In the genomic region with DNA sequence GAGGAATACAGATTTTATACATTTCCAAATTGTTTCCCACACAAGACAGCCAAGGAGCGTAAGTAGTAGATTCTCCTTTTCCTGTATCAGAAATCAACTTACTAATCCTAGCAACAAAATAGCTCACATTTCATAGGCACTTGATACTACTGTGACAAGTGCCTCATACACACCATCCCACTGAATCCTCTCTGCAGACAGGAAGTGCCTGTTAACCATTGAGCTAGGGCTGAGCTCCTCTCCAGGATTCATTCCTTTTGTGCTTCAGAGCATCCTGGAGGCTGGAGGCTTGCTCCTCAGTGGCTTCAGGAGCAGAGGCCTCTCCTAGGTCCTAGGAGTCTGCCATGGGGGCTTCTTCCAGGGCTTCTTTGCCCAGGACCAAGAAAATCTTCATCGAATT, we compare ENCODE assay signal across 16 cellular contexts. TPM values are rescaled to one million over a fixed set of nuclear protein-coding genes. Genes with fewer than 3 reads are reported as not detected.
DNase-seq lines count a peak whose midpoint lies in the region; ATAC-seq, FAIRE-seq and TF ChIP-seq lines count a peak whose summit lies in the region.
"Had no signal": no experiment of that assay in that cellular context is flagged by ENCODE, and none has a peak within 500 bp of the region (broad histone marks: within the 10 kb centered on the region; RNA-seq: fewer than 3 reads in every experiment).

No MANE protein-coding gene starts in this region.

- H4K20me1 ChIP-seq in Karpas-422 (ENCODE audit: insufficient read depth, low read depth, low read length) (no peaks in the 10 kb centered on the region), K562 (replicated peaks; ENCODE audit: control insufficient read depth, insufficient read depth, low read length) (no peaks in the 10 kb centered on the region)

- ATAC-seq in K562, result peak; percentile 35; the same call in 1 of the 3 replicates
- ATAC-seq: GM12878, HCT116 had no signal

- in situ Hi-C loops in K562 (cut with MboI), result loop anchor here (10.0 kb wide), 1 partner anchor 357 kb away; no protein-coding TSS in a partner anchor

- TF ChIP-seq POLR2A in K562 (conservative IDR thresholded peaks at IDR 0.05), result no peak

- H3K9me2 ChIP-seq in Karpas-422 (replicated peaks; ENCODE audit: insufficient read depth, low read length), result no peaks in the 10 kb centered on the region

- H3K9ac ChIP-seq in Karpas-422 (ENCODE audit: low read length) (peak overlapping the region; percentile 33; the same call in 1 of the 2 replicates), K562 (ENCODE audit: insufficient read depth in 1 of 2, low read depth in 2 of 2, low read length in 2 of 2) (no peak overlapping the region)

- H3K4me3 ChIP-seq in A673 (ENCODE audit: low read depth, low read length, poor library complexity, severe bottlenecking) (no peak overlapping the region), Karpas-422 (ENCODE audit: low read length) (no peak overlapping the region), K562 (no peak overlapping the region)
- H3K4me3 ChIP-seq: GM12878, PC-9 had no signal

- H3K4me2 ChIP-seq in Karpas-422 (ENCODE audit: low read depth, low read length, poor library complexity, severe bottlenecking) (no peak overlapping the region), K562 (ENCODE audit: insufficient read depth, low read length) (no peak overlapping the region)
- H3K4me2 ChIP-seq: PC-9 had no signal

- FAIRE-seq in K562 (lab: Jason Lieb, UNC), result no peak
- FAIRE-seq: GM12878 had no signal

- H3K4me1 ChIP-seq in A673 (ENCODE audit: insufficient read depth, low read length, poor library complexity, severe bottlenecking) (no peaks in the 10 kb centered on the region), Karpas-422 (ENCODE audit: low read length) (peaks cover 20% of the 10 kb centered on the region), K562 (replicated peaks in 1 of 2; ENCODE audit: control insufficient read depth in 2 of 2, insufficient read depth in 2 of 2, low read length in 2 of 2) (no peaks in the 10 kb centered on the region)

- peaks cover 6% of the 10 kb centered on the region for H3K27me3 Mint-ChIP-seq in T-helper 2 cell treated with Interferon-gamma antibody and Interleukin-4, amounts not matched to agents 5 μg/mL and 100 μg/mL, for 36 hours (ENCODE audit: low read depth)
- peaks cover 11% of the 10 kb centered on the region for H3K27me3 Mint-ChIP-seq in activated CD4-positive, alpha-beta T cell treated with anti-CD3 and anti-CD28 coated beads, Interleukin-2, amount 10 ng/mL, durations not matched to agents 24 days and 14 days

- H3K27ac Mint-ChIP-seq in T-helper 2 cell treated with Interferon-gamma antibody and Interleukin-4, amounts not matched to agents 5 μg/mL and 100 μg/mL, for 36 hours, result no peak overlapping the region
- H3K27ac Mint-ChIP-seq in activated CD4-positive, alpha-beta T cell treated with anti-CD3 and anti-CD28 coated beads, Interleukin-2, amount 10 ng/mL, durations not matched to agents 24 days and 14 days, result no peak overlapping the region
- H3K27ac Mint-ChIP-seq: CD4-positive, CD25-positive, alpha-beta regulatory T cell had no signal

- peak; percentile 14 for DNase-seq in A673 (ENCODE audit: low spot score)
- DNase-seq in DMS53 treated with DMSO at 0.1 percent for 48 hours (lab: John Stamatoyannopoulos, UW; ENCODE audit: unreplicated experiment), result peak; percentile 11
- no peak for DNase-seq in Karpas-422
- DNase-seq in K562 (ENCODE audit: extremely low read depth in 1 of 4, low spot score in 3 of 4), result no peak
- no peak for DNase-seq in islet precursor cell
- no peak for DNase-seq in T-helper 2 cell treated with Interferon-gamma antibody and Interleukin-4, amounts not matched to agents 5 μg/mL and 100 μg/mL, for 36 hours (ENCODE audit: low spot score)
- no peak for DNase-seq in activated CD4-positive, alpha-beta T cell treated with anti-CD3 and anti-CD28 coated beads, Interleukin-2, amount 10 ng/mL, durations not matched to agents 24 days and 14 days
- DNase-seq: Calu3; CD4-positive, CD25-positive, alpha-beta regulatory T cell; NCI-H1436 treated with DMSO at 0.1 percent for 48 hours; NCI-H524 treated with DMSO at 0.1 percent for 48 hours; PC-9; T-helper 1 cell had no signal

- no peak overlapping the region for H3K27ac ChIP-seq in A673 (ENCODE audit: low read depth, low read length, poor library complexity, severe bottlenecking)
- H3K27ac ChIP-seq in Karpas-422 (ENCODE audit: low read length), result no peak overlapping the region
- H3K27ac ChIP-seq in K562 (ENCODE audit: extremely low read depth, low read depth, low read length), result no peak overlapping the region
- H3K27ac ChIP-seq: PC-9 had no signal

- CTCF ChIA-PET in A673 (lab: Charles Lee) (interaction anchor here (1.7 kb wide), 1 partner anchor 11 kb away, joined by 4 read pairs; no protein-coding TSS in a partner anchor), K562 (lab: Yijun Ruan, JAX; ENCODE audit: low intra/inter-chr PET ratio) (no interaction called here)

- no peak for TF ChIP-seq EP300 in K562 (IDR thresholded peaks at IDR 0.05; ENCODE audit: low read length)

- 18% methylated on average over 2 of the region's 2 CpGs for WGBS in K562 (ENCODE audit: insufficient coverage, low coverage, missing lambda C conversion rate)

- H3K4me1 Mint-ChIP-seq in T-helper 2 cell treated with Interferon-gamma antibody and Interleukin-4, amounts not matched to agents 5 μg/mL and 100 μg/mL, for 36 hours (ENCODE audit: low read depth), result no peaks in the 10 kb centered on the region
- no peaks in the 10 kb centered on the region for H3K4me1 Mint-ChIP-seq in activated CD4-positive, alpha-beta T cell treated with anti-CD3 and anti-CD28 coated beads, Interleukin-2, amount 10 ng/mL, durations not matched to agents 24 days and 14 days
- H3K4me1 Mint-ChIP-seq: CD4-positive, CD25-positive, alpha-beta regulatory T cell had no signal

- H3K4me3 Mint-ChIP-seq in T-helper 2 cell treated with Interferon-gamma antibody and Interleukin-4, amounts not matched to agents 5 μg/mL and 100 μg/mL, for 36 hours, result no peak overlapping the region
- H3K4me3 Mint-ChIP-seq in activated CD4-positive, alpha-beta T cell treated with anti-CD3 and anti-CD28 coated beads, Interleukin-2, amount 10 ng/mL, durations not matched to agents 24 days and 14 days, result no peak overlapping the region
- H3K4me3 Mint-ChIP-seq: CD4-positive, CD25-positive, alpha-beta regulatory T cell had no signal

- intact Hi-C loops in A673 (cut with micrococcal nuclease; ENCODE audit: unreplicated experiment) (no loop called here), K562 (cut with micrococcal nuclease) (no loop called here)
- intact Hi-C loops in activated CD4-positive, alpha-beta T cell treated with anti-CD3 and anti-CD28 coated beads, Interleukin-2, amount 10 ng/mL, durations not matched to agents 24 days and 14 days (cut with micrococcal nuclease), result no loop called here

- H2AFZ ChIP-seq in Karpas-422 (ENCODE audit: low read length) (peak overlapping the region; percentile 32; the same call in 1 of the 2 replicates), K562 (ENCODE audit: low read depth, low read length) (no peak overlapping the region)
- H2AFZ ChIP-seq: PC-9 had no signal

- H3K79me2 ChIP-seq in Karpas-422 (ENCODE audit: low read length), result no peaks in the 10 kb centered on the region
- H3K79me2 ChIP-seq in K562 (ENCODE audit: control insufficient read depth, insufficient read depth, low read length), result no peaks in the 10 kb centered on the region

- POLR2A ChIA-PET in A673 (lab: Charles Lee; ENCODE audit: low non-redundant PET) (no interaction called here), K562 (lab: Yijun Ruan, JAX) (interaction anchor here (0.6 to 1.6 kb wide), 2 partner anchors 11 to 73 kb away, joined by 5 read pairs; no protein-coding TSS in a partner anchor)

- H3K36me3 ChIP-seq in A673 (ENCODE audit: insufficient read depth, low read length, poor library complexity, severe bottlenecking) (no peaks in the 10 kb centered on the region), Karpas-422 (ENCODE audit: insufficient read depth, low read length) (no peaks in the 10 kb centered on the region), K562 (ENCODE audit: control insufficient read depth, insufficient read depth, low read length) (no peaks in the 10 kb centered on the region)

- no peak for TF ChIP-seq CTCF in A673 (conservative IDR thresholded peaks at IDR 0.05; ENCODE audit: low read depth, low read length)
- TF ChIP-seq CTCF in K562 (IDR thresholded peaks at IDR 0.05 in 2 of 3, conservative IDR thresholded peaks at IDR 0.05 in 1 of 3; ENCODE audit: insufficient read depth in 2 of 3, low read depth in 1 of 3, low read length in 3 of 3), result no peak

- H3K9me1 ChIP-seq in K562 (ENCODE audit: control insufficient read depth, insufficient read depth, low read length), result no peaks in the 10 kb centered on the region

- no peak for TF ChIP-seq RAD21 in K562 (CRISPR knock-in tag; conservative IDR thresholded peaks at IDR 0.05 in 1 of 2, IDR thresholded peaks at IDR 0.05 in 1 of 2)

- no peaks in the 10 kb centered on the region for H3K27me3 ChIP-seq in A673 (replicated peaks; ENCODE audit: insufficient read depth, low read depth, low read length, poor library complexity)
- no peaks in the 10 kb centered on the region for H3K27me3 ChIP-seq in Karpas-422 (ENCODE audit: low read length)
- H3K27me3 ChIP-seq in K562 (ENCODE audit: control insufficient read depth in 2 of 2, insufficient read depth in 2 of 2, low read length in 2 of 2), result peaks cover 4% of the 10 kb centered on the region in 2 experiments; a peak in 3 of 5 replicates

- H3K36me3 Mint-ChIP-seq in T-helper 2 cell treated with Interferon-gamma antibody and Interleukin-4, amounts not matched to agents 5 μg/mL and 100 μg/mL, for 36 hours (ENCODE audit: low read depth), result no peaks in the 10 kb centered on the region
- no peaks in the 10 kb centered on the region for H3K36me3 Mint-ChIP-seq in activated CD4-positive, alpha-beta T cell treated with anti-CD3 and anti-CD28 coated beads, Interleukin-2, amount 10 ng/mL, durations not matched to agents 24 days and 14 days (ENCODE audit: low read depth)
- H3K36me3 Mint-ChIP-seq: CD4-positive, CD25-positive, alpha-beta regulatory T cell had no signal

- no peaks in the 10 kb centered on the region for H3K9me3 ChIP-seq in A673 (ENCODE audit: low read depth, low read length, poor library complexity, severe bottlenecking)
- no peaks in the 10 kb centered on the region for H3K9me3 ChIP-seq in Karpas-422 (ENCODE audit: low read length)
- H3K9me3 ChIP-seq in K562 (replicated peaks; ENCODE audit: control insufficient read depth, insufficient read depth, low read depth, low read length), result no peaks in the 10 kb centered on the region

- H3K9me3 Mint-ChIP-seq in T-helper 2 cell treated with Interferon-gamma antibody and Interleukin-4, amounts not matched to agents 5 μg/mL and 100 μg/mL, for 36 hours, result no peaks in the 10 kb centered on the region
- no peaks in the 10 kb centered on the region for H3K9me3 Mint-ChIP-seq in activated CD4-positive, alpha-beta T cell treated with anti-CD3 and anti-CD28 coated beads, Interleukin-2, amount 10 ng/mL, durations not matched to agents 24 days and 14 days
- H3K9me3 Mint-ChIP-seq: CD4-positive, CD25-positive, alpha-beta regulatory T cell had no signal

- BruUV-seq in A673 (replicated peaks; lab: Mats Ljungman, UMichigan), result no TSS peak
- no TSS peak for BruUV-seq in K562 (replicated peaks; lab: Mats Ljungman, UMichigan)

RNA-seq across cellular contexts. Expression of a gene that starts 20.8 kb away (rescaled TPM):
- total RNA-seq in A673 (2021) (0.84 and 0.94 TPM in 2 replicates), K562 (2014; rRNA removed) (0.73 and 1.6 TPM in 2 replicates), K562 (2014; rRNA removed; fragmentation: Illumina TruSeq; extraction: Trizol) (2.1 and 2.4 TPM in 2 replicates), K562 (2015; rRNA removed; fragmentation: Illumina TruSeq; extraction: Trizol) (1.3 and 1.4 TPM in 2 replicates), K562 (2021) (1.2 and 2.0 TPM in 2 replicates)
- 1.0 and 1.4 TPM in 2 replicates for total RNA-seq in Karpas-422 (2014; rRNA removed; shearing (Covaris generic); ENCODE audit: low replicate concordance)
- total RNA-seq in K562 (2011; cell fraction: chromatin; rRNA removed; ENCODE audit: low replicate concordance), result 1.9 and 3.1 TPM in 2 replicates
- 2.2 and 3.2 TPM in 2 replicates for total RNA-seq in K562 (2011; cell fraction: nucleolus; rRNA removed)
- 2.9 and 4.5 TPM in 2 replicates for total RNA-seq in K562 (2011; cell fraction: nucleoplasm; rRNA removed)
- polyA plus RNA-seq in K562 (2011; rRNA removed) (1.6 and 1.9 TPM in 2 replicates), K562 (2014; fragmentation: Illumina TruSeq; extraction: Trizol) (1.9 and 2.1 TPM in 2 replicates), K562 (2014; fragmentation: Nextera tagmentation; extraction: Ambion mirVana) (1 to 10 TPM; 2.0 to 2.3 TPM), K562 (2014; rRNA removed) (1.3 and 1.9 TPM in 2 replicates)
- 0.40 and 0.80 TPM in 2 replicates for polyA plus RNA-seq in K562 (2011; cell fraction: cytosol; rRNA removed)
- polyA plus RNA-seq in K562 (2011; cell fraction: nucleus; rRNA removed), result 0.50 and 0.84 TPM in 2 replicates
- polyA plus RNA-seq in K562 (2012), result 1.3 and 3.4 TPM in 2 replicates
- polyA minus RNA-seq in K562 (2011; rRNA and poly(A)+ RNA removed), result 1.7 and 3.0 TPM in 2 replicates
- polyA minus RNA-seq in K562 (2011; cell fraction: cytosol; rRNA and poly(A)+ RNA removed), result 0.73 and 0.86 TPM in 2 replicates
- 1.1 and 3.8 TPM in 2 replicates for polyA minus RNA-seq in K562 (2011; cell fraction: nucleus; rRNA and poly(A)+ RNA removed)
- total RNA-seq in activated CD4-positive, alpha-beta T cell treated with anti-CD3 and anti-CD28 coated beads, Interleukin-2, amount 10 ng/mL, durations not matched to agents 24 days and 14 days, result 0.19 and 0.26 TPM in 2 replicates
- total RNA-seq: CD4-positive, CD25-positive, alpha-beta regulatory T cell; HT-29 had no signal

RNA-seq across cellular contexts. Expression of a gene that starts 53.8 kb away (rescaled TPM):
- total RNA-seq in A673 (2021) (59.8 and 63.3 TPM in 2 replicates), K562 (2014; rRNA removed) (32.4 and 36.9 TPM in 2 replicates), K562 (2014; rRNA removed; fragmentation: Illumina TruSeq; extraction: Trizol) (67.4 and 76.1 TPM in 2 replicates), K562 (2015; rRNA removed; fragmentation: Illumina TruSeq; extraction: Trizol) (59.4 and 64.1 TPM in 2 replicates), K562 (2021) (69.8 and 72.8 TPM in 2 replicates)
- total RNA-seq in Karpas-422 (2014; rRNA removed; shearing (Covaris generic); ENCODE audit: low replicate concordance), result 26.1 and 42.6 TPM in 2 replicates
- 27.7 and 57.5 TPM in 2 replicates for total RNA-seq in K562 (2011; cell fraction: chromatin; rRNA removed; ENCODE audit: low replicate concordance)
- 17.0 and 21.7 TPM in 2 replicates for total RNA-seq in K562 (2011; cell fraction: nucleolus; rRNA removed)
- 38.3 and 54.1 TPM in 2 replicates for total RNA-seq in K562 (2011; cell fraction: nucleoplasm; rRNA removed)
- polyA plus RNA-seq in K562 (2011; rRNA removed) (51.8 and 54.1 TPM in 2 replicates), K562 (2014; fragmentation: Illumina TruSeq; extraction: Trizol) (43.7 and 52.3 TPM in 2 replicates), K562 (2014; fragmentation: Nextera tagmentation; extraction: Ambion mirVana) (10 to 100 TPM; 51.6 to 72.2 TPM), K562 (2014; rRNA removed) (33.7 and 35.7 TPM in 2 replicates)
- polyA plus RNA-seq in K562 (2011; cell fraction: cytosol; rRNA removed), result 8.4 and 26.9 TPM in 2 replicates
- 43.7 and 72.4 TPM in 2 replicates for polyA plus RNA-seq in K562 (2011; cell fraction: nucleus; rRNA removed)
- 36.9 and 43.6 TPM in 2 replicates for polyA plus RNA-seq in K562 (2012)
- polyA minus RNA-seq in K562 (2011; rRNA and poly(A)+ RNA removed), result 77.5 and 93.1 TPM in 2 replicates
- 20.0 and 25.0 TPM in 2 replicates for polyA minus RNA-seq in K562 (2011; cell fraction: cytosol; rRNA and poly(A)+ RNA removed)
- polyA minus RNA-seq in K562 (2011; cell fraction: nucleus; rRNA and poly(A)+ RNA removed), result 35.1 and 73.0 TPM in 2 replicates
- total RNA-seq in activated CD4-positive, alpha-beta T cell treated with anti-CD3 and anti-CD28 coated beads, Interleukin-2, amount 10 ng/mL, durations not matched to agents 24 days and 14 days, result 53.9 and 57.8 TPM in 2 replicates

Comparison
In these comparisons a context has a peak if more than half of its experiments do, and no peak if none do; other contexts are left out.
1. DNase-seq: peak in A673 (single experiment) and DMS53 treated with DMSO at 0.1 percent for 48 hours (single experiment); none in Karpas-422 (single experiment), K562 (0 of 4), islet precursor cell (single experiment), T-helper 2 cell treated with Interferon-gamma antibody and Interleukin-4, amounts not matched to agents 5 μg/mL and 100 μg/mL, for 36 hours (single experiment) and activated CD4-positive, alpha-beta T cell treated with anti-CD3 and anti-CD28 coated beads, Interleukin-2, amount 10 ng/mL, durations not matched to agents 24 days and 14 days (single experiment).